Comparison of ENCODE assay signal across 8 cellular contexts in genomic region chr6:7262037-7262461, GRCh38. TPM values are rescaled to one million over a fixed set of nuclear protein-coding genes. Genes with fewer than 3 reads are reported as not detected.
DNase-seq lines count a peak whose midpoint lies in the region; TF ChIP-seq lines count a peak whose summit lies in the region.

No MANE protein-coding gene starts in this region.

- WGBS in testis, 2 donors, result 36% methylated on average over 9 of the region's 9 CpGs

- peaks cover 8% of the 10 kb centered on the region; the same call in 1 of the 2 replicates for H3K4me1 ChIP-seq in iPS-20b (ENCODE audit: insufficient read depth, low read length)
- peaks cover 14% of the 10 kb centered on the region for H3K4me1 ChIP-seq in testis

- no peaks in the 10 kb centered on the region for H3K9me3 ChIP-seq in iPS-20b (ENCODE audit: insufficient read depth, low read depth, low read length)
- no peaks in the 10 kb centered on the region for H3K9me3 ChIP-seq in testis

- H3K4me1 Mint-ChIP-seq in activated naive CD8-positive, alpha-beta T cell (ENCODE audit: low read depth), result peaks cover 13% of the 10 kb centered on the region

- H3K36me3 Mint-ChIP-seq in activated naive CD8-positive, alpha-beta T cell, result no peaks in the 10 kb centered on the region

- peak overlapping the region; percentile 88 for H3K4me3 Mint-ChIP-seq in activated naive CD8-positive, alpha-beta T cell

- H3K36me3 ChIP-seq in iPS-20b (ENCODE audit: insufficient read depth, low read depth, low read length), result no peaks in the 10 kb centered on the region
- H3K36me3 ChIP-seq in testis (ENCODE audit: low read depth, missing control alignments), result no peaks in the 10 kb centered on the region

- TF ChIP-seq CTCF in testis (IDR thresholded peaks at IDR 0.05), result no peak

- H3K4me3 ChIP-seq in iPS-20b (ENCODE audit: low read length) (peak overlapping the region; percentile 86), testis (peak overlapping the region in 1 of 2 donors; percentile 68)

- peaks cover 15% of the 10 kb centered on the region for H3K27me3 Mint-ChIP-seq in activated naive CD8-positive, alpha-beta T cell

- no peak overlapping the region for H3K27ac Mint-ChIP-seq in activated naive CD8-positive, alpha-beta T cell

- H3K27me3 ChIP-seq in iPS-20b (ENCODE audit: insufficient read depth, low read length) (peaks cover 5% of the 10 kb centered on the region; the same call in 1 of the 2 replicates), testis (no peaks in the 10 kb centered on the region)

- peak overlapping the region; percentile 82; the same call in 1 of the 2 replicates for H3K9ac ChIP-seq in iPS-20b (ENCODE audit: low read depth, low read length)

- H3K27ac ChIP-seq in iPS-20b (ENCODE audit: low read length), result no peak overlapping the region
- H3K27ac ChIP-seq in testis, result peak overlapping the region; percentile 68 to 77

- H3K9me3 Mint-ChIP-seq in activated naive CD8-positive, alpha-beta T cell (ENCODE audit: low read depth), result no peaks in the 10 kb centered on the region

- intact Hi-C loops in testis (cut with DNase I; ENCODE audit: low total_unique reads), result no loop called here

- TF ChIP-seq POLR2A in testis (IDR thresholded peaks at IDR 0.05), result no peak

- DNase-seq in activated effector memory CD4-positive, alpha-beta T cell treated with anti-CD3 and anti-CD28 coated beads, Interleukin-2, amount 50 U/mL, for 16 hours, result peak; percentile 47
- no peak for DNase-seq in activated effector memory CD4-positive, alpha-beta T cell treated with Interleukin-2 at 50 U/mL for 16 hours
- peak; percentile 87 for DNase-seq in testis
- no peak for DNase-seq in NCI-H2081 treated with DMSO at 0.1 percent for 48 hours (lab: John Stamatoyannopoulos, UW)
- DNase-seq in HPDE6-E6E7 (ENCODE audit: extremely low spot score), result no peak
- no peak for DNase-seq in activated CD4-positive, CD25-positive, alpha-beta regulatory T cell (lab: John Stamatoyannopoulos, UW)

RNA-seq across cellular contexts. Expression of gene SSR1, which starts 51.0 kb away (rescaled TPM):
- total RNA-seq in testis, result 10 to 100 TPM; 42.7 to 62.5 TPM
- polyA plus RNA-seq in testis (ENCODE audit: insufficient read depth, low read depth, low replicate concordance), result 65.7 TPM

Comparison
In these comparisons a context has a peak if more than half of its experiments do, and no peak if none do; other contexts are left out.
1. DNase-seq: peak in activated effector memory CD4-positive, alpha-beta T cell treated with anti-CD3 and anti-CD28 coated beads, Interleukin-2, amount 50 U/mL, for 16 hours (single experiment) and testis (single experiment); none in activated effector memory CD4-positive, alpha-beta T cell treated with Interleukin-2 at 50 U/mL for 16 hours (single experiment), NCI-H2081 treated with DMSO at 0.1 percent for 48 hours (single experiment), HPDE6-E6E7 (single experiment) and activated CD4-positive, CD25-positive, alpha-beta regulatory T cell (0 of 4).